In the genomic region with DNA sequence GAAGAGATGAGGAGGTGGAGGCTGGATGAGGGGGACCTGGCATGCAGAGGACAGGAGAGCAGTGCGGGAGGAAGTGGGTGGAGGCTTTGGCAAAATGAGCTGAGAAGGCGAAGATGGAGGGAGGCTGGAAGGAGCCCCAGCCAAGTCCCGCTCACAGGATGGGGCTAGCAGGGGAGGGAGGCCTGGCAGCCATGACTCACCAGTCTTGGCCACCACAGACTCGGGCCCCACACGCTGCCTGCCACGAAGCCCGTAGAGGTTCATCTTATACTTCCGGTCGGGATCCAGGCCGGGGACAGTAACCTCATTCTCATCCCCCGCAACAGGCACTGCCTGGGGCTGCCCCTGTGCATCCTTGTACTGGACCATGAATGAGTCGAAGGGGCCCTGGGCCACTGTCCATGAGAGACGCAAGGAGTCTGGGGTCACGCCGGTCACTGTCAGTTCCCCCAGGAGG, we compare ENCODE assay signal across 10 cellular contexts. TPM values are rescaled to one million over a fixed set of nuclear protein-coding genes. Genes with fewer than 3 reads are reported as not detected.
DNase-seq lines count a peak whose midpoint lies in the region; ATAC-seq and TF ChIP-seq lines count a peak whose summit lies in the region.
"Had no signal": no experiment of that assay in that cellular context is flagged by ENCODE, and none has a peak within 500 bp of the region (broad histone marks: within the 10 kb centered on the region; RNA-seq: fewer than 3 reads in every experiment).

No MANE protein-coding gene starts in this region.

- peaks cover 5% of the 10 kb centered on the region for H3K27me3 Mint-ChIP-seq in neural crest cell (ENCODE audit: low read depth)
- peaks cover 53% of the 10 kb centered on the region for H3K27me3 Mint-ChIP-seq in stimulated activated naive CD8-positive, alpha-beta T cell treated with anti-CD3 and anti-CD28 coated beads, Interleukin-15, amount 100 ng/mL, for 72 hours

- H3K27ac Mint-ChIP-seq in neural crest cell (ENCODE audit: unreplicated experiment), result peak overlapping the region; percentile 27
- no peak overlapping the region for H3K27ac Mint-ChIP-seq in stimulated activated naive CD8-positive, alpha-beta T cell treated with anti-CD3 and anti-CD28 coated beads, Interleukin-15, amount 100 ng/mL, for 72 hours
- H3K27ac Mint-ChIP-seq: activated T-helper 1 cell treated with anti-CD3 and anti-CD28 coated beads, Interleukin-12 subunit alpha, Interleukin-12 subunit beta, Interleukin-2, Interleukin-4 antibody, amounts not matched to agents 30 ng/mL and 10 ng/mL and 1 ng/mL, durations not matched to agents 14 hours and 24 hours and 36 hours had no signal

- H3K4me3 Mint-ChIP-seq in neural crest cell, result no peak overlapping the region
- H3K4me3 Mint-ChIP-seq in stimulated activated naive CD8-positive, alpha-beta T cell treated with anti-CD3 and anti-CD28 coated beads, Interleukin-15, amount 100 ng/mL, for 72 hours, result no peak overlapping the region
- H3K4me3 Mint-ChIP-seq: activated T-helper 1 cell treated with anti-CD3 and anti-CD28 coated beads, Interleukin-12 subunit alpha, Interleukin-12 subunit beta, Interleukin-2, Interleukin-4 antibody, amounts not matched to agents 30 ng/mL and 10 ng/mL and 1 ng/mL, durations not matched to agents 14 hours and 24 hours and 36 hours had no signal

- H3K36me3 Mint-ChIP-seq in neural crest cell (ENCODE audit: low read depth), result no peaks in the 10 kb centered on the region

- DNase-seq in AG08396 (ENCODE audit: low spot score) (peak; percentile 94), NOMO-1 (lab: John Stamatoyannopoulos, UW; ENCODE audit: unreplicated experiment in 2 of 2) (peak; percentile 47 to 50), dedifferentiated amniotic fluid mesenchymal stem cell (ENCODE audit: extremely low spot score) (peak; percentile 34), neural crest cell (ENCODE audit: low read depth, low spot score) (peak; percentile 33), NCI-H2196 (lab: John Stamatoyannopoulos, UW; ENCODE audit: unreplicated experiment) (no peak), retina (no peak)
- no peak for DNase-seq in stimulated activated naive CD8-positive, alpha-beta T cell treated with anti-CD3 and anti-CD28 coated beads, Interleukin-15, amount 100 ng/mL, for 72 hours
- DNase-seq: NCI-H69 had no signal

- ATAC-seq in HG02763 (IDR thresholded peaks at IDR 0.05; ENCODE audit: unreplicated experiment), result no peak
- ATAC-seq in stimulated activated naive CD8-positive, alpha-beta T cell treated with anti-CD3 and anti-CD28 coated beads, Interleukin-15, amount 100 ng/mL, for 72 hours, result no peak

- peaks cover 36% of the 10 kb centered on the region for H3K4me1 Mint-ChIP-seq in neural crest cell
- H3K4me1 Mint-ChIP-seq in stimulated activated naive CD8-positive, alpha-beta T cell treated with anti-CD3 and anti-CD28 coated beads, Interleukin-15, amount 100 ng/mL, for 72 hours, result peaks cover 8% of the 10 kb centered on the region

- H3K9me3 Mint-ChIP-seq in neural crest cell, result no peaks in the 10 kb centered on the region
- H3K9me3 Mint-ChIP-seq in stimulated activated naive CD8-positive, alpha-beta T cell treated with anti-CD3 and anti-CD28 coated beads, Interleukin-15, amount 100 ng/mL, for 72 hours, result no peaks in the 10 kb centered on the region
- H3K9me3 Mint-ChIP-seq: activated T-helper 1 cell treated with anti-CD3 and anti-CD28 coated beads, Interleukin-12 subunit alpha, Interleukin-12 subunit beta, Interleukin-2, Interleukin-4 antibody, amounts not matched to agents 30 ng/mL and 10 ng/mL and 1 ng/mL, durations not matched to agents 14 hours and 24 hours and 36 hours had no signal

- no peak for TF ChIP-seq CTCF in neural crest cell (conservative IDR thresholded peaks at IDR 0.05)

RNA-seq across cellular contexts. Expression of gene TNXB, which starts 27.9 kb away (rescaled TPM):
- total RNA-seq in neural crest cell, result 4.6 and 6.6 TPM in 2 replicates

RNA-seq across cellular contexts. Expression of gene CYP21A2, which starts 43.0 kb away (rescaled TPM):
- total RNA-seq in neural crest cell, result 0.23 TPM in 2 replicates

RNA-seq across cellular contexts. Expression of gene ATF6B, which starts 46.9 kb away (rescaled TPM):
- 83.6 and 87.1 TPM in 2 replicates for total RNA-seq in neural crest cell

RNA-seq across cellular contexts. Expression of gene FKBPL, which starts 48.9 kb away (rescaled TPM):
- 12.4 and 13.0 TPM in 2 replicates for total RNA-seq in neural crest cell

Comparison
In these comparisons a context has a peak if more than half of its experiments do, and no peak if none do; other contexts are left out.
1. DNase-seq: peak in AG08396 (single experiment), NOMO-1 (2 of 2), dedifferentiated amniotic fluid mesenchymal stem cell (single experiment) and neural crest cell (single experiment); none in stimulated activated naive CD8-positive, alpha-beta T cell treated with anti-CD3 and anti-CD28 coated beads, Interleukin-15, amount 100 ng/mL, for 72 hours (0 of 2), NCI-H2196 (single experiment) and retina (single experiment).